ENCODE assay signal across 8 cellular contexts in genomic region chr7:111029574-111030357, GRCh38.
DNase-seq lines count a peak whose midpoint lies in the region; ATAC-seq and TF ChIP-seq lines count a peak whose summit lies in the region.

No MANE protein-coding gene starts in this region.

- CTCF ChIA-PET in CD8-positive, alpha-beta T cell (lab: Charles Lee): interaction anchor here (0.6 to 1.3 kb wide), 4 partner anchors 11 to 394 kb away, joined by 3 read pairs; no protein-coding TSS in a partner anchor

- peak in 3 of 7 experiments; percentile 15 to 42 (median 30) for DNase-seq in CD8-positive, alpha-beta T cell
- DNase-seq in putamen (ENCODE audit: low spot score) (peak; percentile 53), H4 (ENCODE audit: low spot score) (no peak)
- DNase-seq in central memory CD4-positive, alpha-beta T cell: no peak

- no peaks in the 10 kb centered on the region for H3K36me3 ChIP-seq in CD8-positive, alpha-beta T cell (ENCODE audit: insufficient read depth, low read length)
- H3K36me3 ChIP-seq in KOPT-K1 (ENCODE audit: insufficient read depth, low read length): no peaks in the 10 kb centered on the region

- peak overlapping the region; percentile 12 for H3K4me3 Mint-ChIP-seq in CD8-positive, alpha-beta T cell
- peak overlapping the region; percentile 83 for H3K4me3 Mint-ChIP-seq in activated naive CD4-positive, alpha-beta T cell treated with anti-CD3 and anti-CD28 coated beads, Interleukin-2, amount 50 U/mL, for 24 hours

- no peaks in the 10 kb centered on the region for H3K27me3 ChIP-seq in CD8-positive, alpha-beta T cell (ENCODE audit: insufficient read depth, low read length)

- H3K36me3 Mint-ChIP-seq in CD8-positive, alpha-beta T cell: no peaks in the 10 kb centered on the region
- H3K36me3 Mint-ChIP-seq in activated naive CD4-positive, alpha-beta T cell treated with anti-CD3 and anti-CD28 coated beads, Interleukin-2, amount 50 U/mL, for 24 hours: no peaks in the 10 kb centered on the region

- no peaks in the 10 kb centered on the region for H3K9me3 ChIP-seq in CD8-positive, alpha-beta T cell (ENCODE audit: low read length)
- no peaks in the 10 kb centered on the region for H3K9me3 ChIP-seq in KOPT-K1 (ENCODE audit: insufficient read depth, low read length, poor library complexity, severe bottlenecking)

- intact Hi-C loops in CD8-positive, alpha-beta T cell (cut with DNase I, micrococcal nuclease): loop anchor here in 1 of 2 experiments (5.0 kb wide), 1 partner anchor 53 kb away; no protein-coding TSS in a partner anchor

- peaks cover 57% of the 10 kb centered on the region for H3K4me1 ChIP-seq in CD8-positive, alpha-beta T cell (ENCODE audit: insufficient read depth, low read length)

- H3K4me3 ChIP-seq in CD8-positive, alpha-beta T cell (ENCODE audit: low read depth, low read length): no peak overlapping the region

- H3K4me1 Mint-ChIP-seq in CD8-positive, alpha-beta T cell (ENCODE audit: low read depth): peaks cover 56% of the 10 kb centered on the region
- H3K4me1 Mint-ChIP-seq in activated naive CD4-positive, alpha-beta T cell treated with anti-CD3 and anti-CD28 coated beads, Interleukin-2, amount 50 U/mL, for 24 hours: peaks cover 62% of the 10 kb centered on the region

- H3K27ac ChIP-seq in CD8-positive, alpha-beta T cell (ENCODE audit: low read depth, low read length): peak overlapping the region; percentile 0
- H3K27ac ChIP-seq in KOPT-K1 (ENCODE audit: low read depth, low read length, poor library complexity, severe bottlenecking): peak overlapping the region; percentile 26

- TF ChIP-seq CTCF in CD8-positive, alpha-beta T cell (IDR thresholded peaks at IDR 0.05): no peak

- H3K27ac Mint-ChIP-seq in CD8-positive, alpha-beta T cell: peak overlapping the region; percentile 91
- peak overlapping the region; percentile 98 for H3K27ac Mint-ChIP-seq in activated naive CD4-positive, alpha-beta T cell treated with anti-CD3 and anti-CD28 coated beads, Interleukin-2, amount 50 U/mL, for 24 hours

- H3K9me3 Mint-ChIP-seq in CD8-positive, alpha-beta T cell: no peaks in the 10 kb centered on the region
- H3K9me3 Mint-ChIP-seq in activated naive CD4-positive, alpha-beta T cell treated with anti-CD3 and anti-CD28 coated beads, Interleukin-2, amount 50 U/mL, for 24 hours: peaks cover 4% of the 10 kb centered on the region

- no peaks in the 10 kb centered on the region for H3K27me3 Mint-ChIP-seq in CD8-positive, alpha-beta T cell (ENCODE audit: low read depth)
- H3K27me3 Mint-ChIP-seq in activated naive CD4-positive, alpha-beta T cell treated with anti-CD3 and anti-CD28 coated beads, Interleukin-2, amount 50 U/mL, for 24 hours: no peaks in the 10 kb centered on the region

- ATAC-seq in CD8-positive, alpha-beta T cell: no peak
- peak; percentile 57 for ATAC-seq in GM19351 (IDR thresholded peaks at IDR 0.05; ENCODE audit: unreplicated experiment)
- ATAC-seq in GM21367 (IDR thresholded peaks at IDR 0.05; ENCODE audit: unreplicated experiment): no peak

- POLR2A ChIA-PET in CD8-positive, alpha-beta T cell (lab: Charles Lee): interaction anchor here (1.0 to 1.8 kb wide), 5 partner anchors 14 to 427 kb away, joined by 3 to 7 read pairs (median 3); no protein-coding TSS in a partner anchor
